Comparison of ENCODE assay signal across 22 cellular contexts in genomic region chr10:31025142-31025541, GRCh38.
"Had no signal": no experiment of that assay in that cellular context is flagged by ENCODE, and none has a peak within 500 bp of the region (broad histone marks: within the 10 kb centered on the region; RNA-seq: fewer than 3 reads in every experiment).

No MANE protein-coding gene starts in this region.

- H3K9me3 Mint-ChIP-seq: activated naive CD4-positive, alpha-beta T cell treated with anti-CD3 and anti-CD28 coated beads, Interleukin-2, amount 50 U/mL, for 72 hours; naive thymus-derived CD8-positive, alpha-beta T cell; stimulated activated naive CD8-positive, alpha-beta T cell treated with anti-CD3 and anti-CD28 coated beads, Interleukin-15, amount 100 ng/mL, for 72 hours had no signal

- DNase-seq: activated CD4-positive, CD25-positive, alpha-beta regulatory T cell treated with anti-CD3 and anti-CD28 coated beads, Interleukin-2, amount 50 U/mL, for 72 hours; activated gamma-delta T cell treated with Interleukin-2 at 50 U/mL for 16 hours; activated T-cell treated with anti-CD3 and anti-CD28 coated beads for 4 hours; amniotic stem cell; endodermal cell; foreskin fibroblast; glutamatergic neuron; mucosa of descending colon; naive thymus-derived CD8-positive, alpha-beta T cell; retina; small intestine; stimulated activated CD4-positive, alpha-beta T cell treated with anti-CD3 and anti-CD28 coated beads, Interleukin-15, amount 100 ng/mL, for 24 hours; stimulated activated CD4-positive, alpha-beta T cell treated with anti-CD3 and anti-CD28 coated beads, Interleukin-2, amount 100 ng/mL, for 48 hours; stimulated activated naive CD8-positive, alpha-beta T cell treated with anti-CD3 and anti-CD28 coated beads, Interleukin-15, amount 100 ng/mL, for 72 hours; T-helper 2 cell had no signal

- H3K27me3 Mint-ChIP-seq: naive thymus-derived CD8-positive, alpha-beta T cell; stimulated activated naive CD8-positive, alpha-beta T cell treated with anti-CD3 and anti-CD28 coated beads, Interleukin-15, amount 100 ng/mL, for 72 hours had no signal

- H3K27me3 ChIP-seq: cardiac muscle cell, upper lobe of left lung had no signal

- H3K27ac Mint-ChIP-seq: activated naive CD4-positive, alpha-beta T cell treated with anti-CD3 and anti-CD28 coated beads, Interleukin-2, amount 50 U/mL, for 72 hours; activated T-helper 1 cell treated with anti-CD3 and anti-CD28 coated beads, Interleukin-12 subunit alpha, Interleukin-12 subunit beta, Interleukin-2, Interleukin-4 antibody, amounts not matched to agents 30 ng/mL and 10 ng/mL and 1 ng/mL, durations not matched to agents 14 hours and 24 hours and 36 hours; endodermal cell; naive thymus-derived CD8-positive, alpha-beta T cell; stimulated activated naive CD8-positive, alpha-beta T cell treated with anti-CD3 and anti-CD28 coated beads, Interleukin-15, amount 100 ng/mL, for 72 hours had no signal

- H3K4me3 ChIP-seq: cardiac muscle cell, mucosa of descending colon, upper lobe of left lung had no signal

- H3K36me3 ChIP-seq: cardiac muscle cell, upper lobe of left lung had no signal

- H3K36me3 Mint-ChIP-seq: activated naive CD4-positive, alpha-beta T cell treated with anti-CD3 and anti-CD28 coated beads, Interleukin-2, amount 50 U/mL, for 72 hours; naive thymus-derived CD8-positive, alpha-beta T cell had no signal

- H3K27ac ChIP-seq: cardiac muscle cell, epithelial cell of prostate, upper lobe of left lung, VCaP had no signal

- H3K4me3 Mint-ChIP-seq: activated T-helper 1 cell treated with anti-CD3 and anti-CD28 coated beads, Interleukin-12 subunit alpha, Interleukin-12 subunit beta, Interleukin-2, Interleukin-4 antibody, amounts not matched to agents 30 ng/mL and 10 ng/mL and 1 ng/mL, durations not matched to agents 14 hours and 24 hours and 36 hours; endodermal cell; naive thymus-derived CD8-positive, alpha-beta T cell; stimulated activated naive CD8-positive, alpha-beta T cell treated with anti-CD3 and anti-CD28 coated beads, Interleukin-15, amount 100 ng/mL, for 72 hours had no signal

- H3K9me3 ChIP-seq: mucosa of descending colon, upper lobe of left lung had no signal

- ATAC-seq: activated naive CD4-positive, alpha-beta T cell treated with anti-CD3 and anti-CD28 coated beads, Interleukin-2, amount 50 U/mL, for 72 hours; left lobe of liver; mucosa of descending colon; naive thymus-derived CD8-positive, alpha-beta T cell; stimulated activated naive CD8-positive, alpha-beta T cell treated with anti-CD3 and anti-CD28 coated beads, Interleukin-15, amount 100 ng/mL, for 72 hours had no signal
